ENCODE assay signal across 2 cellular contexts in genomic region chr11:34238966-34239365, GRCh38.
TF ChIP-seq lines count a peak whose summit lies in the region.

No MANE protein-coding gene starts in this region.

TF ChIP-seq in HCT116, 20 proteins besides CTCF, POLR2A, EP300 and RAD21:
- no peak for TF ChIP-seq EZH2phosphoT487 (IDR thresholded peaks at IDR 0.05; ENCODE audit: borderline replicate concordance)
- no peak for TF ChIP-seq YY1 (IDR thresholded peaks at IDR 0.05; ENCODE audit: extremely low read depth, insufficient replicate concordance, low read depth, low read length)
- no peak for TF ChIP-seq ATF3 (IDR thresholded peaks at IDR 0.05)
- TF ChIP-seq, protein P1, sequence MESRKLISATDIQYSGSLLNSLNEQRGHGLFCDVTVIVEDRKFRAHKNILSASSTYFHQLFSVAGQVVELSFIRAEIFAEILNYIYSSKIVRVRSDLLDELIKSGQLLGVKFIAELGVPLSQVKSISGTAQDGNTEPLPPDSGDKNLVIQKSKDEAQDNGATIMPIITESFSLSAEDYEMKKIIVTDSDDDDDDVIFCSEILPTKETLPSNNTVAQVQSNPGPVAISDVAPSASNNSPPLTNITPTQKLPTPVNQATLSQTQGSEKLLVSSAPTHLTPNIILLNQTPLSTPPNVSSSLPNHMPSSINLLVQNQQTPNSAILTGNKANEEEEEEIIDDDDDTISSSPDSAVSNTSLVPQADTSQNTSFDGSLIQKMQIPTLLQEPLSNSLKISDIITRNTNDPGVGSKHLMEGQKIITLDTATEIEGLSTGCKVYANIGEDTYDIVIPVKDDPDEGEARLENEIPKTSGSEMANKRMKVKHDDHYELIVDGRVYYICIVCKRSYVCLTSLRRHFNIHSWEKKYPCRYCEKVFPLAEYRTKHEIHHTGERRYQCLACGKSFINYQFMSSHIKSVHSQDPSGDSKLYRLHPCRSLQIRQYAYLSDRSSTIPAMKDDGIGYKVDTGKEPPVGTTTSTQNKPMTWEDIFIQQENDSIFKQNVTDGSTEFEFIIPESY (IDR thresholded peaks at IDR 0.05; ENCODE audit: extremely low read depth, insufficient replicate concordance, low read length) = no peak

TF ChIP-seq in H1, 55 proteins besides CTCF, POLR2A, EP300 and RAD21:
- TF ChIP-seq CTBP2 (IDR thresholded peaks at IDR 0.05; ENCODE audit: borderline replicate concordance, insufficient read depth, insufficient read length, low read length) = no peak
- no peak for TF ChIP-seq NANOG (IDR thresholded peaks at IDR 0.05; ENCODE audit: insufficient read depth, low read depth, low read length, poor library complexity, severe bottlenecking)
- TF ChIP-seq, protein P2, sequence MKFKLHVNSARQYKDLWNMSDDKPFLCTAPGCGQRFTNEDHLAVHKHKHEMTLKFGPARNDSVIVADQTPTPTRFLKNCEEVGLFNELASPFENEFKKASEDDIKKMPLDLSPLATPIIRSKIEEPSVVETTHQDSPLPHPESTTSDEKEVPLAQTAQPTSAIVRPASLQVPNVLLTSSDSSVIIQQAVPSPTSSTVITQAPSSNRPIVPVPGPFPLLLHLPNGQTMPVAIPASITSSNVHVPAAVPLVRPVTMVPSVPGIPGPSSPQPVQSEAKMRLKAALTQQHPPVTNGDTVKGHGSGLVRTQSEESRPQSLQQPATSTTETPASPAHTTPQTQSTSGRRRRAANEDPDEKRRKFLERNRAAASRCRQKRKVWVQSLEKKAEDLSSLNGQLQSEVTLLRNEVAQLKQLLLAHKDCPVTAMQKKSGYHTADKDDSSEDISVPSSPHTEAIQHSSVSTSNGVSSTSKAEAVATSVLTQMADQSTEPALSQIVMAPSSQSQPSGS (IDR thresholded peaks at IDR 0.05; ENCODE audit: low read length) = no peak
- no peak for TF ChIP-seq CHD1 (IDR thresholded peaks at IDR 0.05; ENCODE audit: low read depth, low read length)
- no peak for TF ChIP-seq SP2 (IDR thresholded peaks at IDR 0.05; ENCODE audit: low read length)
